Comparison of ENCODE assay signal across 23 cellular contexts in genomic region chr11:17774232-17775034, GRCh38. TPM values are rescaled to one million over a fixed set of nuclear protein-coding genes. Genes with fewer than 3 reads are reported as not detected.
"Had no signal": no experiment of that assay in that cellular context is flagged by ENCODE, and none has a peak within 500 bp of the region (broad histone marks: within the 10 kb centered on the region; RNA-seq: fewer than 3 reads in every experiment).

No MANE protein-coding gene starts in this region.

- H3K27ac ChIP-seq: body of pancreas, cardiac muscle cell, hepatocyte, left ventricle myocardium inferior, testis had no signal

- H3K4me3 ChIP-seq: body of pancreas, cardiac muscle cell, hepatocyte, left ventricle myocardium inferior, smooth muscle cell, testis had no signal

- H3K4me1 ChIP-seq: left ventricle myocardium inferior, testis had no signal

- DNase-seq: activated CD4-positive, alpha-beta memory T cell treated with anti-CD3 and anti-CD28 coated beads, Interleukin-2, amount 10 ng/mL, durations not matched to agents 7 days and 5 days; activated CD4-positive, alpha-beta T cell treated with anti-CD3 and anti-CD28 coated beads for 4 hours; activated CD4-positive, CD25-positive, alpha-beta regulatory T cell; activated gamma-delta T cell treated with Interleukin-2 at 50 U/mL for 16 hours; anterior cingulate cortex; body of pancreas; dermis blood vessel endothelial cell; effector memory CD4-positive, alpha-beta T cell; foreskin melanocyte; glutamatergic neuron; left ventricle myocardium inferior; nucleus accumbens; stimulated activated CD4-positive, alpha-beta T cell treated with anti-CD3 and anti-CD28 coated beads, Interleukin-2, amount 100 ng/mL, for 48 hours; stimulated activated naive CD4-positive, alpha-beta T cell; T1000; testis; trophoblast cell had no signal

- H3K36me3 ChIP-seq: cardiac muscle cell, left ventricle myocardium inferior had no signal

- H3K9me3 ChIP-seq: body of pancreas, left ventricle myocardium inferior, testis had no signal

- H3K27me3 ChIP-seq: body of pancreas, cardiac muscle cell, hepatocyte, testis had no signal

- ATAC-seq: body of pancreas; natural killer cell treated with Interleukin-12 subunit alpha and Interleukin-12 subunit beta and Interleukin-15 and Interleukin-18, amount 100 ng/mL, for 72 hours; sciatic nerve had no signal

RNA-seq across cellular contexts. Expression of gene KCNC1, which starts 39.9 kb away (rescaled TPM):
- total RNA-seq: activated CD4-positive, alpha-beta memory T cell treated with anti-CD3 and anti-CD28 coated beads, Interleukin-2, amount 10 ng/mL, durations not matched to agents 7 days and 5 days; cardiac muscle cell; dermis blood vessel endothelial cell; left ventricle myocardium inferior; natural killer cell treated with Interleukin-12 subunit alpha and Interleukin-12 subunit beta and Interleukin-15 and Interleukin-18, amount 100 ng/mL, for 72 hours; sciatic nerve; smooth muscle cell had no signal
- polyA plus RNA-seq: smooth muscle cell had no signal

RNA-seq across cellular contexts. Expression of gene MYOD1, which starts 55.1 kb away (rescaled TPM):
- total RNA-seq: activated CD4-positive, alpha-beta memory T cell treated with anti-CD3 and anti-CD28 coated beads, Interleukin-2, amount 10 ng/mL, durations not matched to agents 7 days and 5 days; body of pancreas; cardiac muscle cell; dermis blood vessel endothelial cell; hepatocyte; left ventricle myocardium inferior; natural killer cell treated with Interleukin-12 subunit alpha and Interleukin-12 subunit beta and Interleukin-15 and Interleukin-18, amount 100 ng/mL, for 72 hours; sciatic nerve; smooth muscle cell had no signal
- polyA plus RNA-seq: cardiac muscle cell, esophagus, hepatocyte, smooth muscle cell had no signal
